12 cellular contexts compared by ENCODE assay signal in genomic region chr17:82884341-82884871, GRCh38. TPM values are rescaled to one million over a fixed set of nuclear protein-coding genes. Genes with fewer than 3 reads are reported as not detected.
A peak's percentile ranks its signal among the peaks of the same experiment; 100 is the strongest.
DNase-seq lines count a peak whose midpoint lies in the region; ATAC-seq, FAIRE-seq and TF ChIP-seq lines count a peak whose summit lies in the region.
"Had no signal": no experiment of that assay in that cellular context is flagged by ENCODE, and none has a peak within 500 bp of the region (broad histone marks: within the 10 kb centered on the region; RNA-seq: fewer than 3 reads in every experiment).

No MANE protein-coding gene starts in this region.

- H3K4me3 ChIP-seq in kidney (ENCODE audit: low read length in 2 of 2) (no peak overlapping the region), mesendoderm (ENCODE audit: low read length) (no peak overlapping the region)
- H3K4me3 ChIP-seq: tibial artery had no signal

- peaks cover 20% of the 10 kb centered on the region for H3K79me1 ChIP-seq in mesendoderm (ENCODE audit: low read length)

- intact Hi-C loops in kidney (cut with DNase I), result no loop called here

- no peak overlapping the region for H2BK5ac ChIP-seq in mesendoderm (ENCODE audit: low read length)

- H4K5ac ChIP-seq in mesendoderm (ENCODE audit: low read length), result no peak overlapping the region

- H3K9me3 Mint-ChIP-seq in activated naive CD4-positive, alpha-beta T cell treated with anti-CD3 and anti-CD28 coated beads, Interleukin-2, amount 50 U/mL, for 24 hours, result no peaks in the 10 kb centered on the region
- H3K9me3 Mint-ChIP-seq in activated naive CD8-positive, alpha-beta T cell treated with anti-CD3 and anti-CD28 coated beads, Interleukin-2, amount 50 U/mL, for 24 hours, result no peaks in the 10 kb centered on the region
- H3K9me3 Mint-ChIP-seq in type B pancreatic cell, result no peaks in the 10 kb centered on the region

- no CpG with 5 or more reads among the region's 23 CpGs for WGBS in mesendoderm (ENCODE audit: extremely low coverage, insufficient coverage, low lambda C conversion rate)

- no peak overlapping the region for H3K4me2 ChIP-seq in mesendoderm (ENCODE audit: low read length)

- H3K4me3 Mint-ChIP-seq in activated naive CD4-positive, alpha-beta T cell treated with anti-CD3 and anti-CD28 coated beads, Interleukin-2, amount 50 U/mL, for 24 hours, result peak overlapping the region; percentile 40
- peak overlapping the region; percentile 8 for H3K4me3 Mint-ChIP-seq in activated naive CD8-positive, alpha-beta T cell treated with anti-CD3 and anti-CD28 coated beads, Interleukin-2, amount 50 U/mL, for 24 hours
- H3K4me3 Mint-ChIP-seq in type B pancreatic cell, result peak overlapping the region; percentile 65

- no peaks in the 10 kb centered on the region for H3K27me3 ChIP-seq in mesendoderm (ENCODE audit: insufficient read depth, low read length, poor library complexity)
- H3K27me3 ChIP-seq: neutrophil, tibial artery had no signal

- no peak overlapping the region for H2AK5ac ChIP-seq in mesendoderm (ENCODE audit: low read length)

- no peaks in the 10 kb centered on the region for H3K27me3 Mint-ChIP-seq in activated naive CD4-positive, alpha-beta T cell treated with anti-CD3 and anti-CD28 coated beads, Interleukin-2, amount 50 U/mL, for 24 hours
- H3K27me3 Mint-ChIP-seq in activated naive CD8-positive, alpha-beta T cell treated with anti-CD3 and anti-CD28 coated beads, Interleukin-2, amount 50 U/mL, for 24 hours, result no peaks in the 10 kb centered on the region
- H3K27me3 Mint-ChIP-seq in type B pancreatic cell, result no peaks in the 10 kb centered on the region

- peaks cover 2% of the 10 kb centered on the region for H3K36me3 Mint-ChIP-seq in activated naive CD4-positive, alpha-beta T cell treated with anti-CD3 and anti-CD28 coated beads, Interleukin-2, amount 50 U/mL, for 24 hours
- peaks cover 5% of the 10 kb centered on the region for H3K36me3 Mint-ChIP-seq in activated naive CD8-positive, alpha-beta T cell treated with anti-CD3 and anti-CD28 coated beads, Interleukin-2, amount 50 U/mL, for 24 hours (ENCODE audit: low read depth)
- H3K36me3 Mint-ChIP-seq in type B pancreatic cell, result peaks cover 11% of the 10 kb centered on the region

- H3K18ac ChIP-seq in mesendoderm (ENCODE audit: low read length), result no peak overlapping the region

- TF ChIP-seq CTCF in kidney (IDR thresholded peaks at IDR 0.05; ENCODE audit: borderline replicate concordance, extremely low read depth, insufficient read depth) (no peak), type B pancreatic cell (conservative IDR thresholded peaks at IDR 0.05) (no peak)

- no peak overlapping the region for H2BK120ac ChIP-seq in mesendoderm (ENCODE audit: low read depth, low read length)

- no peak overlapping the region for H3K4ac ChIP-seq in mesendoderm (ENCODE audit: low read depth, low read length)

- H3K4me1 ChIP-seq in kidney (ENCODE audit: control insufficient read depth in 1 of 2, insufficient read depth in 1 of 2, low read depth in 1 of 2, low read length in 2 of 2) (peaks cover 12 to 25% of the 10 kb centered on the region in 2 donors), mesendoderm (ENCODE audit: control insufficient read depth, low read depth, low read length) (peaks cover 2% of the 10 kb centered on the region)

- no peak for DNase-seq in activated naive CD4-positive, alpha-beta T cell (lab: John Stamatoyannopoulos, UW)
- DNase-seq in activated naive CD8-positive, alpha-beta T cell treated with anti-CD3 and anti-CD28 coated beads, Interleukin-2, amount 50 U/mL, for 24 hours, result no peak
- DNase-seq in kidney (peak; percentile 70), type B pancreatic cell (ENCODE audit: extremely low spot score, unreplicated experiment) (no peak), HuH-7 (ENCODE audit: low spot score) (no peak), mesendoderm (no peak), midbrain (lab: John Stamatoyannopoulos, UW) (no peak)
- DNase-seq: NCI-H1694; stimulated activated CD4-positive, alpha-beta T cell treated with anti-CD3 and anti-CD28 coated beads, Interleukin-4, amount 100 ng/mL, for 1 hour; tibial artery had no signal

- H3K27ac ChIP-seq in kidney (ENCODE audit: low read depth in 2 of 2, low read length in 2 of 2) (no peak overlapping the region), mesendoderm (ENCODE audit: low read depth, low read length) (no peak overlapping the region)
- H3K27ac ChIP-seq: neutrophil, tibial artery had no signal

- H3K56ac ChIP-seq in mesendoderm (ENCODE audit: low read length), result no peak overlapping the region

- H3K4me1 Mint-ChIP-seq in activated naive CD4-positive, alpha-beta T cell treated with anti-CD3 and anti-CD28 coated beads, Interleukin-2, amount 50 U/mL, for 24 hours, result peaks cover 70% of the 10 kb centered on the region
- H3K4me1 Mint-ChIP-seq in activated naive CD8-positive, alpha-beta T cell treated with anti-CD3 and anti-CD28 coated beads, Interleukin-2, amount 50 U/mL, for 24 hours, result peaks cover 67% of the 10 kb centered on the region
- peaks cover 53% of the 10 kb centered on the region for H3K4me1 Mint-ChIP-seq in type B pancreatic cell (ENCODE audit: unreplicated experiment)

- no peak overlapping the region for H3K23ac ChIP-seq in mesendoderm (ENCODE audit: low read length)

- no peak overlapping the region for H2BK15ac ChIP-seq in mesendoderm (replicated peaks; ENCODE audit: low read depth)

- no peak for ATAC-seq in activated naive CD8-positive, alpha-beta T cell treated with anti-CD3 and anti-CD28 coated beads, Interleukin-2, amount 50 U/mL, for 24 hours

- H3K36me3 ChIP-seq in kidney (ENCODE audit: control insufficient read depth in 1 of 2, insufficient read depth in 2 of 2, low read length in 2 of 2) (no peaks in the 10 kb centered on the region), mesendoderm (ENCODE audit: control insufficient read depth, insufficient read depth, low read length) (no peaks in the 10 kb centered on the region)
- H3K36me3 ChIP-seq: neutrophil had no signal

- peak overlapping the region; percentile 78 for H3K27ac Mint-ChIP-seq in activated naive CD4-positive, alpha-beta T cell treated with anti-CD3 and anti-CD28 coated beads, Interleukin-2, amount 50 U/mL, for 24 hours
- H3K27ac Mint-ChIP-seq in activated naive CD8-positive, alpha-beta T cell treated with anti-CD3 and anti-CD28 coated beads, Interleukin-2, amount 50 U/mL, for 24 hours, result peak overlapping the region; percentile 73
- H3K27ac Mint-ChIP-seq in type B pancreatic cell, result peak overlapping the region; percentile 67

- H3K9me3 ChIP-seq in kidney (ENCODE audit: control insufficient read depth in 1 of 2, low read length in 2 of 2), result no peaks in the 10 kb centered on the region
- H3K9me3 ChIP-seq: neutrophil, tibial artery had no signal

- H3K79me2 ChIP-seq in mesendoderm (ENCODE audit: control insufficient read depth, insufficient read depth, low read length), result peaks cover 4% of the 10 kb centered on the region

- H3K9ac ChIP-seq in kidney (ENCODE audit: low read length in 2 of 2) (no peak overlapping the region), mesendoderm (ENCODE audit: low read length) (no peak overlapping the region)

- FAIRE-seq in kidney (lab: Jason Lieb, UNC), result no peak

- H4K8ac ChIP-seq in mesendoderm (ENCODE audit: low read depth, low read length), result no peak overlapping the region

RNA-seq across cellular contexts. Expression of gene ZNF750, which starts 44.6 kb away (rescaled TPM):
- total RNA-seq in kidney (0.25 TPM), type B pancreatic cell (ENCODE audit: low replicate concordance) (10.3 and 34.7 TPM in 2 replicates)
- polyA plus RNA-seq in kidney (ENCODE audit: insufficient read depth, low read depth, low replicate concordance), result 0.30 TPM
- not detected for polyA plus RNA-seq in mesendoderm (2013, experiment 1 of 2)
- polyA plus RNA-seq in mesendoderm (2013, experiment 2 of 2), result 0.01 TPM

Comparison
In these comparisons a context has a peak if more than half of its experiments do, and no peak if none do; other contexts are left out.
1. H3K4me3 Mint-ChIP-seq: peak in every context shown above with its lines; median percentile 65 in type B pancreatic cell; 40 in activated naive CD4-positive, alpha-beta T cell treated with anti-CD3 and anti-CD28 coated beads, Interleukin-2, amount 50 U/mL, for 24 hours; 8 in activated naive CD8-positive, alpha-beta T cell treated with anti-CD3 and anti-CD28 coated beads, Interleukin-2, amount 50 U/mL, for 24 hours.